ENCODE assay signal across 12 cellular contexts in genomic region chr12:95721320-95721719, GRCh38.
DNase-seq lines count a peak whose midpoint lies in the region; ATAC-seq and TF ChIP-seq lines count a peak whose summit lies in the region.
"Had no signal": no experiment of that assay in that cellular context is flagged by ENCODE, and none has a peak within 500 bp of the region (broad histone marks: within the 10 kb centered on the region; RNA-seq: fewer than 3 reads in every experiment).

No MANE protein-coding gene starts in this region.

- no peak overlapping the region for H3K27ac ChIP-seq in HEK293 (ENCODE audit: extremely low read depth, low read depth, low read length)
- no peak overlapping the region for H3K27ac ChIP-seq in RWPE2 (ENCODE audit: poor library complexity, severe bottlenecking)
- H3K27ac ChIP-seq: WERI-Rb-1 had no signal

- ATAC-seq in RWPE2 (ENCODE audit: low read depth), result peak; percentile 66
- ATAC-seq: activated T-cell treated with anti-CD3 and anti-CD28 coated beads, Interleukin-2, amount 50 U/mL, for 4 hours; right cardiac atrium had no signal

- TF ChIP-seq CTCF in AG10803 (conservative IDR thresholded peaks at IDR 0.05; ENCODE audit: low read length) (peak; percentile 31), HEK293 (tag by site-specific recombination; IDR thresholded peaks at IDR 0.05) (no peak), RWPE2 (IDR thresholded peaks at IDR 0.05; ENCODE audit: poor library complexity, severe bottlenecking) (peak; percentile 36), foreskin fibroblast (IDR thresholded peaks at IDR 0.05; ENCODE audit: low read depth, low read length) (peak; percentile 22)

- H3K9me3 ChIP-seq in HEK293 (ENCODE audit: control insufficient read depth, insufficient read depth, low read depth, low read length), result no peaks in the 10 kb centered on the region; the same call in 1 of the 2 replicates
- no peaks in the 10 kb centered on the region for H3K9me3 ChIP-seq in RWPE2 (ENCODE audit: severe bottlenecking)

- H3K36me3 ChIP-seq in HEK293 (ENCODE audit: control insufficient read depth in 2 of 2, insufficient read depth in 1 of 2, low read length in 2 of 2), result no peaks in the 10 kb centered on the region
- H3K36me3 ChIP-seq in RWPE2 (ENCODE audit: low read depth), result no peaks in the 10 kb centered on the region
- H3K36me3 ChIP-seq: WERI-Rb-1 had no signal

- DNase-seq in AG10803 (ENCODE audit: low read depth) (peak; percentile 16), RWPE2 (ENCODE audit: low spot score) (no peak), foreskin fibroblast (no peak), H4 (ENCODE audit: low spot score) (no peak), 8988T (no peak), NCI-H2196 treated with DMSO at 0.1 percent for 48 hours (lab: John Stamatoyannopoulos, UW; ENCODE audit: unreplicated experiment) (no peak)
- DNase-seq in activated CD4-positive, alpha-beta T cell treated with anti-CD3 and anti-CD28 coated beads, Interleukin-2, amount 50 U/mL, for 1 hour, result no peak
- DNase-seq: activated T-cell treated with anti-CD3 and anti-CD28 coated beads, Interleukin-2, amount 50 U/mL, for 4 hours; right cardiac atrium; SHP77 treated with DMSO at 0.1 percent for 48 hours; WERI-Rb-1 had no signal

- POLR2A ChIA-PET in HEK293 (lab: Yijun Ruan, JAX), result no interaction called here

- CTCF ChIA-PET in HEK293 (lab: Yijun Ruan, JAX), result no interaction called here

- no peak overlapping the region for H3K4me3 ChIP-seq in AG10803 (ENCODE audit: low read length)
- no peak overlapping the region for H3K4me3 ChIP-seq in HEK293 (ENCODE audit: low read depth, low read length)
- H3K4me3 ChIP-seq in RWPE2 (ENCODE audit: severe bottlenecking), result no peak overlapping the region
- H3K4me3 ChIP-seq in foreskin fibroblast (ENCODE audit: low read depth in 1 of 2, low read length in 2 of 2), result no peak overlapping the region

- peaks cover 5% of the 10 kb centered on the region; the same call in 1 of the 2 replicates for H3K4me1 ChIP-seq in HEK293 (ENCODE audit: control insufficient read depth, insufficient read depth, low read length)
- peaks cover 7% of the 10 kb centered on the region for H3K4me1 ChIP-seq in RWPE2 (ENCODE audit: insufficient read depth, poor library complexity, severe bottlenecking)

- H3K27me3 ChIP-seq in RWPE2 (ENCODE audit: insufficient read depth, poor library complexity, severe bottlenecking), result no peaks in the 10 kb centered on the region

TF ChIP-seq in HEK293, 187 proteins besides CTCF, POLR2A, EP300 and RAD21:
- TF ChIP-seq SETDB1 (IDR thresholded peaks at IDR 0.05; ENCODE audit: insufficient read length, low read length), result no peak
- TF ChIP-seq SCRT2 (tag by site-specific recombination; IDR thresholded peaks at IDR 0.05), result peak; percentile 53
- TF ChIP-seq ZNF404 (tag by site-specific recombination; IDR thresholded peaks at IDR 0.05), result no peak
- no peak for TF ChIP-seq ZNF341 (tag by site-specific recombination; IDR thresholded peaks at IDR 0.05; ENCODE audit: low read depth)
